ENCODE assay signal across 16 cellular contexts in genomic region chr18:62128157-62128556, GRCh38. TPM values are rescaled to one million over a fixed set of nuclear protein-coding genes. Genes with fewer than 3 reads are reported as not detected.
DNase-seq lines count a peak whose midpoint lies in the region; ATAC-seq, FAIRE-seq and TF ChIP-seq lines count a peak whose summit lies in the region.
"Had no signal": no experiment of that assay in that cellular context is flagged by ENCODE, and none has a peak within 500 bp of the region (broad histone marks: within the 10 kb centered on the region; RNA-seq: fewer than 3 reads in every experiment).

No MANE protein-coding gene starts in this region.

- DNase-seq in Daoy (ENCODE audit: low read depth) = peak; percentile 12
- DNase-seq in SK-N-MC (ENCODE audit: low read depth, low spot score) = peak; percentile 47
- peak; percentile 10 for DNase-seq in fibroblast of the conjunctiva (ENCODE audit: low read depth)
- DNase-seq in Calu3 = no peak
- no peak for DNase-seq in NCI-H510A treated with DMSO at 0.1 percent for 48 hours (lab: John Stamatoyannopoulos, UW)
- no peak for DNase-seq in small intestine
- DNase-seq: activated naive CD8-positive, alpha-beta T cell treated with anti-CD3 and anti-CD28 coated beads, Interleukin-2, amount 10 ng/mL, durations not matched to agents 7 days and 5 days; KBM-7; NCI-H2029; occipital lobe; stimulated activated CD4-positive, alpha-beta T cell treated with anti-CD3 and anti-CD28 coated beads, Interleukin-1b, Interleukin-23, amount 100 ng/mL, for 48 hours had no signal

- no peaks in the 10 kb centered on the region for H3K36me3 ChIP-seq in SK-N-MC (ENCODE audit: insufficient read depth, low read length)
- no peaks in the 10 kb centered on the region for H3K36me3 ChIP-seq in small intestine (ENCODE audit: control insufficient read depth in 2 of 2, insufficient read depth in 2 of 2, low read length in 2 of 2)
- H3K36me3 ChIP-seq: vagina had no signal

- H3K4me1 ChIP-seq in small intestine (ENCODE audit: control insufficient read depth in 2 of 2, insufficient read depth in 1 of 2, low read depth in 1 of 2, low read length in 1 of 2) = no peaks in the 10 kb centered on the region
- H3K4me1 ChIP-seq: vagina had no signal

- FAIRE-seq in A204.1 (lab: Jason Lieb, UNC) = peak; percentile 69
- FAIRE-seq in small intestine (lab: Jason Lieb, UNC) = no peak

- no peak overlapping the region for H3K4me3 Mint-ChIP-seq in Calu3 (ENCODE audit: low read depth, unreplicated experiment)
- H3K4me3 Mint-ChIP-seq: activated naive CD8-positive, alpha-beta T cell treated with anti-CD3 and anti-CD28 coated beads, Interleukin-2, amount 10 ng/mL, durations not matched to agents 7 days and 5 days; B cell; WTC11 had no signal

- H3K4me1 Mint-ChIP-seq in Calu3 (ENCODE audit: low read depth, unreplicated experiment) = no peaks in the 10 kb centered on the region
- H3K4me1 Mint-ChIP-seq: activated naive CD8-positive, alpha-beta T cell treated with anti-CD3 and anti-CD28 coated beads, Interleukin-2, amount 10 ng/mL, durations not matched to agents 7 days and 5 days; B cell had no signal

- H3K9ac ChIP-seq in SK-N-MC (ENCODE audit: insufficient read length) = no peak overlapping the region

- H3K9me3 ChIP-seq in SK-N-MC (ENCODE audit: low read depth, low read length) = no peaks in the 10 kb centered on the region
- no peaks in the 10 kb centered on the region for H3K9me3 ChIP-seq in small intestine (ENCODE audit: control insufficient read depth, low read depth)
- H3K9me3 ChIP-seq: vagina had no signal

- H3K36me3 Mint-ChIP-seq in Calu3 (ENCODE audit: insufficient read depth, unreplicated experiment) = no peaks in the 10 kb centered on the region
- H3K36me3 Mint-ChIP-seq: activated naive CD8-positive, alpha-beta T cell treated with anti-CD3 and anti-CD28 coated beads, Interleukin-2, amount 10 ng/mL, durations not matched to agents 7 days and 5 days; WTC11 had no signal

- no peaks in the 10 kb centered on the region for H3K27me3 Mint-ChIP-seq in Calu3 (ENCODE audit: unreplicated experiment)
- H3K27me3 Mint-ChIP-seq: activated naive CD8-positive, alpha-beta T cell treated with anti-CD3 and anti-CD28 coated beads, Interleukin-2, amount 10 ng/mL, durations not matched to agents 7 days and 5 days; B cell had no signal

- no peaks in the 10 kb centered on the region for H3K9me3 Mint-ChIP-seq in Calu3 (ENCODE audit: low read depth, unreplicated experiment)
- H3K9me3 Mint-ChIP-seq: activated naive CD8-positive, alpha-beta T cell treated with anti-CD3 and anti-CD28 coated beads, Interleukin-2, amount 10 ng/mL, durations not matched to agents 7 days and 5 days; WTC11 had no signal

- CTCF ChIA-PET in Calu3 (lab: Charles Lee) = no interaction called here

- H3K4me3 ChIP-seq in SK-N-MC (0 out of 2 replicates have a peak overlapping the region, but pooled peaks have one; percentile 3), small intestine (ENCODE audit: low read depth in 1 of 2, low read length in 2 of 2) (no peak overlapping the region)
- H3K4me3 ChIP-seq: vagina had no signal

- intact Hi-C loops in Calu3 (cut with micrococcal nuclease; ENCODE audit: unreplicated experiment) = loop anchor here (10.0 kb wide), 1 partner anchor 213 kb away; no protein-coding TSS in a partner anchor

- no peaks in the 10 kb centered on the region for H3K27me3 ChIP-seq in small intestine (ENCODE audit: control insufficient read depth in 2 of 2, insufficient read depth in 2 of 2, low read length in 2 of 2)
- H3K27me3 ChIP-seq: vagina had no signal

- peak overlapping the region; percentile 68; the same call in 1 of the 2 replicates for H3K27ac ChIP-seq in SK-N-MC
- no peak overlapping the region for H3K27ac ChIP-seq in small intestine (ENCODE audit: low read depth in 1 of 2, low read length in 1 of 2)
- H3K27ac ChIP-seq: vagina had no signal

- no TSS peak for BruUV-seq in Calu3 (replicated peaks; lab: Mats Ljungman, UMichigan)

- no peak for ATAC-seq in HG03095 (IDR thresholded peaks at IDR 0.05; ENCODE audit: unreplicated experiment)
- ATAC-seq: WTC11 had no signal

- no peak for TF ChIP-seq CTCF in Calu3 (IDR thresholded peaks at IDR 0.05; ENCODE audit: unreplicated experiment)

- WGBS in small intestine, 3 donors = 56 to 64% (median 63%) methylated on average over 1 of the region's 1 CpG

- H3K27ac Mint-ChIP-seq in Calu3 (ENCODE audit: unreplicated experiment) = no peak overlapping the region
- H3K27ac Mint-ChIP-seq: activated naive CD8-positive, alpha-beta T cell treated with anti-CD3 and anti-CD28 coated beads, Interleukin-2, amount 10 ng/mL, durations not matched to agents 7 days and 5 days; B cell; WTC11 had no signal

RNA-seq across cellular contexts. Expression of gene PIGN, which starts 58.7 kb away (rescaled TPM):
- 8.2 and 14.9 TPM in 2 replicates for total RNA-seq in Daoy (2014; rRNA removed; shearing (Covaris generic))
- total RNA-seq in Calu3 (2022) = 52.5 and 57.3 TPM in 2 replicates
- 1 to 10 TPM; 2.2 to 9.0 (median 2.5) TPM for polyA plus RNA-seq in small intestine

RNA-seq across cellular contexts. Expression of gene RELCH, which starts 58.9 kb away (rescaled TPM):
- total RNA-seq in Daoy (2014; rRNA removed; shearing (Covaris generic)) = 14.5 and 27.1 TPM in 2 replicates
- total RNA-seq in Calu3 (2022) = 54.5 and 63.9 TPM in 2 replicates
- polyA plus RNA-seq in small intestine = 10 to 100 TPM in 2 of 3 donors, 1 to 10 TPM in 1; 8.6 to 11.3 (median 11.0) TPM

Comparison
In these comparisons a context has a peak if more than half of its experiments do, and no peak if none do; other contexts are left out.
1. DNase-seq: peak in Daoy (single experiment), SK-N-MC (single experiment) and fibroblast of the conjunctiva (single experiment); none in Calu3 (single experiment), NCI-H510A treated with DMSO at 0.1 percent for 48 hours (single experiment) and small intestine (single experiment).